In the genomic region with DNA sequence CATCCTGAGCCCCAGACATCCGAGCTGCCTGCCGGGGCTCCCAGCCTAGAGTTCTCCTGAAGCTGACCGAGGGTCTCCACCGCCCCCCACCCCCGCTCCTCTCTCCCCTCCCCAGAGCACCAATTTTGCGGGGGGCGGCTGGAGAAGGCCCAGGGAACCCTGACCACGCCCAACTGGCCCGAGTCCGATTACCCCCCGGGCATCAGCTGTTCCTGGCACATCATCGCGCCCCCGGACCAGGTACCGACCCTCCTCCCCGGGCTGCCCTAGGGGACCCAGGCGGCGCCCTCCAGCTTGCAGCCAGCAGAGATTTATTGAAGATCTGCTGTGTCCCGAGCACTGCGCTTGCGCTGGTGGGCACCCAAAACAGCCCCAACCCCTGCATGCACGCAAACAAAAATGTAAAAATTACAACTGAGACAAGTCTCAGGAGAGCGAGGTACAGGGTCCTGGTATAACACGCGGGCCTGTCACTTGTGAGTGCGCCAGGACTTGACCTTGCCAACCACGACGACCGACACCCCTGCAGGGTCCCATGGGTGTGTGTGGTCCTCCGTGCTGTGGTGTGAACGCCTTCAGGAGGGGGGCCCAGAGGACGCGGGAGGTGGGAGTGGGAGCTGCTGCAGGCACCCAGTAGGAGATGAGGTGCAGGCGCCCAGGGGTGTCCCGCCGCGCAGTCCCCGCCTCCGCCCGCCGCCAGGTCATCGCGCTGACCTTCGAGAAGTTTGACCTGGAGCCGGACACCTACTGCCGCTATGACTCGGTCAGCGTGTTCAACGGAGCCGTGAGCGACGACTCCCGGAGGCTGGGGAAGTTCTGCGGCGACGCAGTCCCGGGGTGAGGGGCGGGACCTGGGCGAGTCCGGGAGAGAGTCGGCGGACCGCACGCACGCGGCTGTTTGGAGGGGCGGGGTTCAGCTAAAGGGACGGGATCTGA, we compare ENCODE assay signal across 8 cellular contexts. TPM values are rescaled to one million over a fixed set of nuclear protein-coding genes. Genes with fewer than 3 reads are reported as not detected.
DNase-seq lines count a peak whose midpoint lies in the region; ATAC-seq and TF ChIP-seq lines count a peak whose summit lies in the region.

No MANE protein-coding gene starts in this region.

- peaks cover 23% of the 10 kb centered on the region for H3K4me1 Mint-ChIP-seq in activated CD4-positive, alpha-beta T cell treated with anti-CD3 and anti-CD28 coated beads, Interleukin-2, amount 10 ng/mL, durations not matched to agents 24 days and 14 days
- peaks cover 22% of the 10 kb centered on the region for H3K4me1 Mint-ChIP-seq in neural crest cell

- H3K4me1 ChIP-seq in HAP-1 = peaks cover 7% of the 10 kb centered on the region

- peak overlapping the region; percentile 22 for H3K27ac Mint-ChIP-seq in activated CD4-positive, alpha-beta T cell treated with anti-CD3 and anti-CD28 coated beads, Interleukin-2, amount 10 ng/mL, durations not matched to agents 24 days and 14 days
- no peak overlapping the region for H3K27ac Mint-ChIP-seq in neural crest cell (ENCODE audit: unreplicated experiment)

- DNase-seq in HAP-1 (ENCODE audit: low spot score in 2 of 2) (peak in 1 of 2 experiments; percentile 57), erythroblast (lab: John Stamatoyannopoulos, UW) (peak; percentile 49 to 53), neural crest cell (ENCODE audit: low read depth, low spot score) (no peak), MV-4-11 (lab: John Stamatoyannopoulos, UW) (no peak), 8988T (no peak)
- DNase-seq in activated CD4-positive, alpha-beta T cell treated with anti-CD3 and anti-CD28 coated beads, Interleukin-2, amount 10 ng/mL, durations not matched to agents 24 days and 14 days = peak; percentile 88

- intact Hi-C loops in activated CD4-positive, alpha-beta T cell treated with anti-CD3 and anti-CD28 coated beads, Interleukin-2, amount 10 ng/mL, durations not matched to agents 24 days and 14 days (cut with micrococcal nuclease) = loop anchor here (1.0 kb wide), 1 partner anchor 19 kb away; a partner anchor contains a TSS

- H3K4me3 ChIP-seq in HAP-1 = peak overlapping the region; percentile 65

- no peaks in the 10 kb centered on the region for H3K36me3 Mint-ChIP-seq in activated CD4-positive, alpha-beta T cell treated with anti-CD3 and anti-CD28 coated beads, Interleukin-2, amount 10 ng/mL, durations not matched to agents 24 days and 14 days (ENCODE audit: low read depth)
- no peaks in the 10 kb centered on the region for H3K36me3 Mint-ChIP-seq in neural crest cell (ENCODE audit: low read depth)

- H3K36me3 ChIP-seq in HAP-1 (replicated peaks) = no peaks in the 10 kb centered on the region

- no peaks in the 10 kb centered on the region for H3K9me3 ChIP-seq in HAP-1

- no peaks in the 10 kb centered on the region for H3K27me3 ChIP-seq in HAP-1 (ENCODE audit: low read depth)

- TF ChIP-seq POLR2A in erythroblast (IDR thresholded peaks at IDR 0.05; ENCODE audit: low read length) = no peak

- H3K4me3 Mint-ChIP-seq in activated CD4-positive, alpha-beta T cell treated with anti-CD3 and anti-CD28 coated beads, Interleukin-2, amount 10 ng/mL, durations not matched to agents 24 days and 14 days = peak overlapping the region; percentile 88
- peak overlapping the region; percentile 73 for H3K4me3 Mint-ChIP-seq in neural crest cell

- in situ Hi-C loops in HAP-1 (cut with MboI; ENCODE audit: low sequenced_read_pairs) = no loop called here

- ATAC-seq in GM21576 (IDR thresholded peaks at IDR 0.05; ENCODE audit: unreplicated experiment) (no peak), HG02870 (IDR thresholded peaks at IDR 0.05; ENCODE audit: unreplicated experiment) (no peak)

- peaks cover 13% of the 10 kb centered on the region for H3K27me3 Mint-ChIP-seq in activated CD4-positive, alpha-beta T cell treated with anti-CD3 and anti-CD28 coated beads, Interleukin-2, amount 10 ng/mL, durations not matched to agents 24 days and 14 days
- H3K27me3 Mint-ChIP-seq in neural crest cell (ENCODE audit: low read depth) = peaks cover 53% of the 10 kb centered on the region

- H3K9me3 Mint-ChIP-seq in activated CD4-positive, alpha-beta T cell treated with anti-CD3 and anti-CD28 coated beads, Interleukin-2, amount 10 ng/mL, durations not matched to agents 24 days and 14 days = no peaks in the 10 kb centered on the region
- no peaks in the 10 kb centered on the region for H3K9me3 Mint-ChIP-seq in neural crest cell

- no peak for TF ChIP-seq CTCF in neural crest cell (conservative IDR thresholded peaks at IDR 0.05)

RNA-seq across cellular contexts. Expression of a gene that starts 3.1 kb away (rescaled TPM):
- 4.8 and 5.0 TPM in 2 replicates for total RNA-seq in activated CD4-positive, alpha-beta T cell treated with anti-CD3 and anti-CD28 coated beads, Interleukin-2, amount 10 ng/mL, durations not matched to agents 24 days and 14 days
- total RNA-seq in neural crest cell = 13.7 and 16.7 TPM in 2 replicates

RNA-seq across cellular contexts. Expression of a gene that starts 7.1 kb away (rescaled TPM):
- total RNA-seq in activated CD4-positive, alpha-beta T cell treated with anti-CD3 and anti-CD28 coated beads, Interleukin-2, amount 10 ng/mL, durations not matched to agents 24 days and 14 days = 11.3 and 12.1 TPM in 2 replicates
- total RNA-seq in neural crest cell = 24.3 and 27.9 TPM in 2 replicates

RNA-seq across cellular contexts. Expression of a gene that starts 19.1 kb away (rescaled TPM):
- 0.38 and 0.42 TPM in 2 replicates for total RNA-seq in activated CD4-positive, alpha-beta T cell treated with anti-CD3 and anti-CD28 coated beads, Interleukin-2, amount 10 ng/mL, durations not matched to agents 24 days and 14 days
- 0.50 and 0.61 TPM in 2 replicates for total RNA-seq in neural crest cell

RNA-seq across cellular contexts. Expression of a gene that starts 19.3 kb away (rescaled TPM):
- 86.0 and 89.2 TPM in 2 replicates for total RNA-seq in activated CD4-positive, alpha-beta T cell treated with anti-CD3 and anti-CD28 coated beads, Interleukin-2, amount 10 ng/mL, durations not matched to agents 24 days and 14 days
- total RNA-seq in neural crest cell = 44.2 and 46.6 TPM in 2 replicates

RNA-seq across cellular contexts. Expression of a gene that starts 31.5 kb away (rescaled TPM):
- 9.2 and 11.3 TPM in 2 replicates for total RNA-seq in activated CD4-positive, alpha-beta T cell treated with anti-CD3 and anti-CD28 coated beads, Interleukin-2, amount 10 ng/mL, durations not matched to agents 24 days and 14 days
- 3.4 and 4.6 TPM in 2 replicates for total RNA-seq in neural crest cell

Comparison
In these comparisons a context has a peak if more than half of its experiments do, and no peak if none do; other contexts are left out.
1. DNase-seq: peak in activated CD4-positive, alpha-beta T cell treated with anti-CD3 and anti-CD28 coated beads, Interleukin-2, amount 10 ng/mL, durations not matched to agents 24 days and 14 days (single experiment) and erythroblast (2 of 2); none in neural crest cell (single experiment), MV-4-11 (single experiment) and 8988T (single experiment).